In the genomic region with DNA sequence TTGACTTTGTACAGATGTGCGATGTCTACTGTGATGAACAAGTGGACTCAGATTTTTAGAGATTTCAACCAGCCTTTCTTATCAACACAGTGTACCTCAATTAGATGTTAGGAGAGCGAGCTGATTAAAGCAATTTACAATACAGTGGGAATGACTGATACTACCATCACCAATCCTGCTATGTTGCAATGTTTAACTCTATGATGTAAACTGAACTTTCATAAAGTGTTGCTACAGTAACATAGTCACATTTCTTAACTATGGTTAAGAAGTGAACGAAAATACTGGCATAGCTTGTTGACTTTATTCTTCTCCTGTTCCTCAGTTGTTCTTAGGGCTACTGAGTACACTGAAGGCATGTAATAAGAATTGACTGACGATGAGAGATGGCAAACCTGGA, we compare ENCODE assay signal across 1 cellular context.
TF ChIP-seq lines count a peak whose summit lies in the region.

No MANE protein-coding gene starts in this region.

TF ChIP-seq in GM23338, 12 proteins besides CTCF, POLR2A, EP300 and RAD21 (continued from another document):
- TF ChIP-seq, protein P1, sequence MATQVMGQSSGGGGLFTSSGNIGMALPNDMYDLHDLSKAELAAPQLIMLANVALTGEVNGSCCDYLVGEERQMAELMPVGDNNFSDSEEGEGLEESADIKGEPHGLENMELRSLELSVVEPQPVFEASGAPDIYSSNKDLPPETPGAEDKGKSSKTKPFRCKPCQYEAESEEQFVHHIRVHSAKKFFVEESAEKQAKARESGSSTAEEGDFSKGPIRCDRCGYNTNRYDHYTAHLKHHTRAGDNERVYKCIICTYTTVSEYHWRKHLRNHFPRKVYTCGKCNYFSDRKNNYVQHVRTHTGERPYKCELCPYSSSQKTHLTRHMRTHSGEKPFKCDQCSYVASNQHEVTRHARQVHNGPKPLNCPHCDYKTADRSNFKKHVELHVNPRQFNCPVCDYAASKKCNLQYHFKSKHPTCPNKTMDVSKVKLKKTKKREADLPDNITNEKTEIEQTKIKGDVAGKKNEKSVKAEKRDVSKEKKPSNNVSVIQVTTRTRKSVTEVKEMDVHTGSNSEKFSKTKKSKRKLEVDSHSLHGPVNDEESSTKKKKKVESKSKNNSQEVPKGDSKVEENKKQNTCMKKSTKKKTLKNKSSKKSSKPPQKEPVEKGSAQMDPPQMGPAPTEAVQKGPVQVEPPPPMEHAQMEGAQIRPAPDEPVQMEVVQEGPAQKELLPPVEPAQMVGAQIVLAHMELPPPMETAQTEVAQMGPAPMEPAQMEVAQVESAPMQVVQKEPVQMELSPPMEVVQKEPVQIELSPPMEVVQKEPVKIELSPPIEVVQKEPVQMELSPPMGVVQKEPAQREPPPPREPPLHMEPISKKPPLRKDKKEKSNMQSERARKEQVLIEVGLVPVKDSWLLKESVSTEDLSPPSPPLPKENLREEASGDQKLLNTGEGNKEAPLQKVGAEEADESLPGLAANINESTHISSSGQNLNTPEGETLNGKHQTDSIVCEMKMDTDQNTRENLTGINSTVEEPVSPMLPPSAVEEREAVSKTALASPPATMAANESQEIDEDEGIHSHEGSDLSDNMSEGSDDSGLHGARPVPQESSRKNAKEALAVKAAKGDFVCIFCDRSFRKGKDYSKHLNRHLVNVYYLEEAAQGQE (IDR thresholded peaks at IDR 0.05; ENCODE audit: unreplicated experiment), result no peak
- TF ChIP-seq JUNB (IDR thresholded peaks at IDR 0.05; ENCODE audit: unreplicated experiment) (no peak), CREB1 (CRISPR knock-in tag; IDR thresholded peaks at IDR 0.05; ENCODE audit: low read depth) (no peak), POLR2AphosphoS5 (IDR thresholded peaks at IDR 0.05; ENCODE audit: low read depth) (no peak), STAT1 (IDR thresholded peaks at IDR 0.05; ENCODE audit: unreplicated experiment) (no peak), ZNF331 (CRISPR knock-in tag; IDR thresholded peaks at IDR 0.05; ENCODE audit: low read depth) (no peak), EZH2phosphoT487 (IDR thresholded peaks at IDR 0.05; ENCODE audit: unreplicated experiment) (no peak), ZNF114 (CRISPR knock-in tag; IDR thresholded peaks at IDR 0.05) (no peak)
